In genomic region chr6:158040051-158040803, GRCh38 we compare ENCODE assay signal across 8 cellular contexts. TPM values are rescaled to one million over a fixed set of nuclear protein-coding genes. Genes with fewer than 3 reads are reported as not detected.
A peak's percentile ranks its signal among the peaks of the same experiment; 100 is the strongest.
DNase-seq lines count a peak whose midpoint lies in the region; TF ChIP-seq lines count a peak whose summit lies in the region.

No MANE protein-coding gene starts in this region.

- TF ChIP-seq EP300 in tibial nerve (IDR thresholded peaks at IDR 0.05): peak in 1 of 2 donors; percentile 29

- POLR2A ChIA-PET in activated CD4-positive, alpha-beta memory T cell treated with anti-CD3 and anti-CD28 coated beads for 36 hours (lab: Charles Lee): no interaction called here

- H3K36me3 Mint-ChIP-seq in activated CD4-positive, alpha-beta memory T cell treated with anti-CD3 and anti-CD28 coated beads for 36 hours: peaks cover 29% of the 10 kb centered on the region

- H3K4me1 ChIP-seq in HUES48 (ENCODE audit: control insufficient read depth, insufficient read depth, low read length) (0 out of 2 replicates have a peak, but pooled peaks cover 2% of the 10 kb centered on the region), rectal smooth muscle tissue (ENCODE audit: control insufficient read depth, insufficient read depth, low read length) (peaks cover 29% of the 10 kb centered on the region), tibial nerve (peaks cover 0 to 18% (median 7%) of the 10 kb centered on the region in 4 donors)

- H3K9ac ChIP-seq in HUES48 (ENCODE audit: low read depth, low read length) (no peak overlapping the region), rectal smooth muscle tissue (ENCODE audit: low read length) (no peak overlapping the region)

- H3K4me3 Mint-ChIP-seq in activated CD4-positive, alpha-beta memory T cell treated with anti-CD3 and anti-CD28 coated beads for 36 hours: no peak overlapping the region

- CTCF ChIA-PET in activated CD4-positive, alpha-beta memory T cell treated with anti-CD3 and anti-CD28 coated beads for 36 hours (lab: Charles Lee): no interaction called here

- peak overlapping the region; percentile 44 for H3K27ac Mint-ChIP-seq in activated CD4-positive, alpha-beta memory T cell treated with anti-CD3 and anti-CD28 coated beads for 36 hours

- DNase-seq in DMS 273 (lab: John Stamatoyannopoulos, UW; ENCODE audit: unreplicated experiment): peak; percentile 30
- DNase-seq in DMS 273 treated with DMSO at 0.1 percent for 48 hours (lab: John Stamatoyannopoulos, UW): no peak
- DNase-seq in activated CD4-positive, alpha-beta memory T cell treated with anti-CD3 and anti-CD28 coated beads for 36 hours: peak; percentile 54
- DNase-seq in fibroblast of villous mesenchyme (ENCODE audit: low read depth): peak; percentile 98
- DNase-seq in ureter (ENCODE audit: low spot score): no peak
- no peak for DNase-seq in tibial nerve (ENCODE audit: low spot score in 2 of 2)

- H3K4me3 ChIP-seq in HUES48 (ENCODE audit: low read depth, low read length) (no peak overlapping the region), fibroblast of villous mesenchyme (ENCODE audit: low read depth, low read length) (peak overlapping the region; percentile 1), rectal smooth muscle tissue (ENCODE audit: low read length) (peak overlapping the region; percentile 40), tibial nerve (no peak overlapping the region)

- peaks cover 25% of the 10 kb centered on the region for H3K4me1 Mint-ChIP-seq in activated CD4-positive, alpha-beta memory T cell treated with anti-CD3 and anti-CD28 coated beads for 36 hours (ENCODE audit: low read depth)

- H3K27me3 ChIP-seq in HUES48 (ENCODE audit: control insufficient read depth, insufficient read depth, low read length): no peaks in the 10 kb centered on the region
- H3K27me3 ChIP-seq in rectal smooth muscle tissue (ENCODE audit: control insufficient read depth, insufficient read depth, low read length): no peaks in the 10 kb centered on the region
- no peaks in the 10 kb centered on the region for H3K27me3 ChIP-seq in tibial nerve

- WGBS in tibial nerve, 2 donors: 47 to 50% methylated on average over 6 of the region's 6 CpGs

- TF ChIP-seq CTCF in fibroblast of villous mesenchyme (IDR thresholded peaks at IDR 0.05; ENCODE audit: insufficient read depth, low read depth, low read length) (no peak), tibial nerve (IDR thresholded peaks at IDR 0.05) (no peak)

- TF ChIP-seq POLR2A in tibial nerve (IDR thresholded peaks at IDR 0.05): no peak

- H3K27ac ChIP-seq in HUES48 (ENCODE audit: low read depth, low read length) (peak overlapping the region; percentile 67), rectal smooth muscle tissue (ENCODE audit: low read depth, low read length) (peak overlapping the region; percentile 80), tibial nerve (no peak overlapping the region)

- H3K27me3 Mint-ChIP-seq in activated CD4-positive, alpha-beta memory T cell treated with anti-CD3 and anti-CD28 coated beads for 36 hours: no peaks in the 10 kb centered on the region

- H3K36me3 ChIP-seq in HUES48 (ENCODE audit: control insufficient read depth, insufficient read depth, low read length) (peaks cover 10% of the 10 kb centered on the region; the same call in 1 of the 2 replicates), rectal smooth muscle tissue (ENCODE audit: control insufficient read depth, insufficient read depth, low read length) (peaks cover 4% of the 10 kb centered on the region), tibial nerve (peaks cover 0 to 10% (median 0%) of the 10 kb centered on the region in 3 donors)

- H3K9me3 ChIP-seq in HUES48 (ENCODE audit: control insufficient read depth, insufficient read depth, low read length): no peaks in the 10 kb centered on the region
- H3K9me3 ChIP-seq in tibial nerve: no peaks in the 10 kb centered on the region

- no peaks in the 10 kb centered on the region for H3K9me3 Mint-ChIP-seq in activated CD4-positive, alpha-beta memory T cell treated with anti-CD3 and anti-CD28 coated beads for 36 hours

- intact Hi-C loops in activated CD4-positive, alpha-beta memory T cell treated with anti-CD3 and anti-CD28 coated beads for 36 hours (cut with micrococcal nuclease): no loop called here

RNA-seq across cellular contexts. Expression of gene SYNJ2, which starts 58.6 kb away (rescaled TPM):
- 10 to 100 TPM; 32.2 to 32.3 TPM for total RNA-seq in activated CD4-positive, alpha-beta memory T cell treated with anti-CD3 and anti-CD28 coated beads for 36 hours
- total RNA-seq in fibroblast of villous mesenchyme (36.7 and 53.1 TPM in 2 replicates), ureter (23.6 TPM), tibial nerve (10 to 100 TPM in 1 of 4 donors, 1 to 10 TPM in 3; 4.4 to 10.5 (median 5.6) TPM)

Comparison
In these comparisons a context has a peak if more than half of its experiments do, and no peak if none do; other contexts are left out.
1. DNase-seq: peak in DMS 273 (single experiment), activated CD4-positive, alpha-beta memory T cell treated with anti-CD3 and anti-CD28 coated beads for 36 hours (single experiment) and fibroblast of villous mesenchyme (single experiment); none in DMS 273 treated with DMSO at 0.1 percent for 48 hours (single experiment), ureter (single experiment) and tibial nerve (0 of 2).
2. H3K27ac ChIP-seq: peak in HUES48 (single experiment) and rectal smooth muscle tissue (single experiment); none in tibial nerve (0 of 4).
3. H3K4me3 ChIP-seq: peak in fibroblast of villous mesenchyme (single experiment) and rectal smooth muscle tissue (single experiment); none in HUES48 (single experiment) and tibial nerve (0 of 4).